In genomic region chr16:50025544-50025931, GRCh38 we compare ENCODE assay signal across 8 cellular contexts. TPM values are rescaled to one million over a fixed set of nuclear protein-coding genes. Genes with fewer than 3 reads are reported as not detected.
DNase-seq lines count a peak whose midpoint lies in the region; ATAC-seq and FAIRE-seq lines count a peak whose summit lies in the region.

No MANE protein-coding gene starts in this region.

- ATAC-seq in GM21723 (IDR thresholded peaks at IDR 0.05; ENCODE audit: unreplicated experiment), result peak; percentile 5
- peak; percentile 9 to 22 for ATAC-seq in activated naive CD4-positive, alpha-beta T cell treated with anti-CD3 and anti-CD28 coated beads, Interleukin-2, amount 50 U/mL, for 72 hours

- H3K27me3 ChIP-seq in iPS-15b (ENCODE audit: control insufficient read depth, insufficient read depth, low read length) (no peaks in the 10 kb centered on the region), small intestine (ENCODE audit: control insufficient read depth in 2 of 2, insufficient read depth in 2 of 2, low read length in 2 of 2) (no peaks in the 10 kb centered on the region)

- H3K9me3 ChIP-seq in iPS-15b (ENCODE audit: control insufficient read depth, insufficient read depth, low read length) (no peaks in the 10 kb centered on the region), small intestine (ENCODE audit: control insufficient read depth, low read depth) (no peaks in the 10 kb centered on the region)

- H3K9me3 Mint-ChIP-seq in activated naive CD4-positive, alpha-beta T cell treated with anti-CD3 and anti-CD28 coated beads, Interleukin-2, amount 50 U/mL, for 72 hours, result no peaks in the 10 kb centered on the region

- DNase-seq in DMS53 (lab: John Stamatoyannopoulos, UW) (peak; percentile 51), NCI-H526 treated with DMSO at 0.1 percent for 48 hours (lab: John Stamatoyannopoulos, UW) (peak; percentile 35), small intestine (peak; percentile 48), amniotic stem cell (lab: John Stamatoyannopoulos, UW) (no peak), NCI-H2107 treated with DMSO at 0.1 percent for 48 hours (lab: John Stamatoyannopoulos, UW; ENCODE audit: unreplicated experiment) (no peak)
- peak in 1 of 2 donors; percentile 30 for DNase-seq in activated naive CD4-positive, alpha-beta T cell treated with anti-CD3 and anti-CD28 coated beads, Interleukin-2, amount 50 U/mL, for 72 hours (ENCODE audit: low spot score in 2 of 2)

- no peaks in the 10 kb centered on the region for H3K36me3 ChIP-seq in iPS-15b (ENCODE audit: control insufficient read depth, insufficient read depth, low read length)
- peaks cover 0 to 2% of the 10 kb centered on the region in 2 donors for H3K36me3 ChIP-seq in small intestine (ENCODE audit: control insufficient read depth in 2 of 2, insufficient read depth in 2 of 2, low read length in 2 of 2)

- FAIRE-seq in small intestine (lab: Jason Lieb, UNC), result no peak

- H3K27ac Mint-ChIP-seq in activated naive CD4-positive, alpha-beta T cell treated with anti-CD3 and anti-CD28 coated beads, Interleukin-2, amount 50 U/mL, for 72 hours, result peak overlapping the region; percentile 92 to 96

- H3K4me3 ChIP-seq in iPS-15b (ENCODE audit: low read depth, low read length) (peak overlapping the region; percentile 96), small intestine (ENCODE audit: low read depth in 1 of 2, low read length in 2 of 2) (peak overlapping the region; percentile 86 to 99)

- peaks cover 0 to 7% of the 10 kb centered on the region in 2 donors for H3K36me3 Mint-ChIP-seq in activated naive CD4-positive, alpha-beta T cell treated with anti-CD3 and anti-CD28 coated beads, Interleukin-2, amount 50 U/mL, for 72 hours

- H3K9ac ChIP-seq in iPS-15b (ENCODE audit: low read depth, low read length), result peak overlapping the region; percentile 65

- peaks cover 10% of the 10 kb centered on the region for H3K4me1 ChIP-seq in iPS-15b (ENCODE audit: control insufficient read depth, insufficient read depth, low read length)
- H3K4me1 ChIP-seq in small intestine (ENCODE audit: control insufficient read depth in 2 of 2, insufficient read depth in 1 of 2, low read depth in 1 of 2, low read length in 1 of 2), result peaks cover 0 to 3% of the 10 kb centered on the region in 2 donors

- peak overlapping the region; percentile 83 to 86 for H3K27ac ChIP-seq in small intestine (ENCODE audit: low read depth in 1 of 2, low read length in 1 of 2)

- WGBS in small intestine, 3 donors, result 0% methylated on average over 17 of the region's 17 CpGs

RNA-seq across cellular contexts. Expression of gene CNEP1R1, which starts 0.5 kb away (rescaled TPM):
- 10 to 100 TPM; 26.9 to 42.9 TPM for total RNA-seq in activated naive CD4-positive, alpha-beta T cell treated with anti-CD3 and anti-CD28 coated beads, Interleukin-2, amount 50 U/mL, for 72 hours
- polyA plus RNA-seq in small intestine, result 1 to 10 TPM; 6.8 to 7.6 (median 7.3) TPM

RNA-seq across cellular contexts. Expression of gene HEATR3, which starts 40.2 kb away (rescaled TPM):
- 10 to 100 TPM; 18.6 to 31.6 TPM for total RNA-seq in activated naive CD4-positive, alpha-beta T cell treated with anti-CD3 and anti-CD28 coated beads, Interleukin-2, amount 50 U/mL, for 72 hours
- polyA plus RNA-seq in small intestine, result 10 to 100 TPM; 11.9 to 14.3 (median 12.3) TPM

Comparison
In these comparisons a context has a peak if more than half of its experiments do, and no peak if none do; other contexts are left out.
1. DNase-seq: peak in DMS53 (single experiment), NCI-H526 treated with DMSO at 0.1 percent for 48 hours (single experiment) and small intestine (single experiment); none in amniotic stem cell (single experiment) and NCI-H2107 treated with DMSO at 0.1 percent for 48 hours (single experiment).